28 cellular contexts compared by ENCODE assay signal in genomic region chr20:43567477-43567876, GRCh38. TPM values are rescaled to one million over a fixed set of nuclear protein-coding genes. Genes with fewer than 3 reads are reported as not detected.
"Had no signal": no experiment of that assay in that cellular context is flagged by ENCODE, and none has a peak within 500 bp of the region (broad histone marks: within the 10 kb centered on the region; RNA-seq: fewer than 3 reads in every experiment).

No MANE protein-coding gene starts in this region.

- DNase-seq: hypothalamus; immature natural killer cell; left ventricle myocardium inferior; mesendoderm; naive B cell; natural killer cell; nephron progenitor cell; occipital lobe; right cardiac atrium; sigmoid colon; small intestine; stimulated activated CD4-positive, alpha-beta T cell treated with anti-CD3 and anti-CD28 coated beads, Interleukin-1b, Interleukin-23, amount 100 ng/mL, for 48 hours; stimulated activated CD4-positive, alpha-beta T cell treated with anti-CD3 and anti-CD28 coated beads, Interleukin-2, amount 100 ng/mL, for 48 hours; stimulated activated CD4-positive, alpha-beta T cell treated with anti-CD3 and anti-CD28 coated beads, Interleukin-4, amount 100 ng/mL, for 4 hours; stimulated activated CD8-positive, alpha-beta memory T cell treated with anti-CD3 and anti-CD28 coated beads, Interleukin-4, amount 100 ng/mL, for 48 hours; stimulated activated naive CD4-positive, alpha-beta T cell treated with Interleukin-2 at 50 U/mL for 16 hours; stimulated activated naive CD8-positive, alpha-beta T cell treated with anti-CD3 and anti-CD28 coated beads, Interleukin-15, amount 100 ng/mL, for 72 hours; testis; thyroid gland; transverse colon; upper lobe of left lung had no signal

- H3K27ac ChIP-seq: left ventricle myocardium inferior, neural progenitor cell, neutrophil, parathyroid adenoma, sigmoid colon, testis, thyroid gland, transverse colon, upper lobe of left lung, vagina had no signal

- H3K36me3 ChIP-seq: left ventricle myocardium inferior, neural progenitor cell, neutrophil, sigmoid colon, thyroid gland, transverse colon, upper lobe of left lung, vagina had no signal

- ATAC-seq: natural killer cell; right cardiac atrium; stimulated activated memory B cell treated with anti-CD40 and anti-IgM and Interleukin-4, amounts not matched to agents 10 μg/mL and 1 μg/mL and 100 μg/mL, for 72 hours; stimulated activated naive CD8-positive, alpha-beta T cell treated with anti-CD3 and anti-CD28 coated beads, Interleukin-15, amount 100 ng/mL, for 72 hours had no signal

- H3K27me3 ChIP-seq: neural progenitor cell, neutrophil, sigmoid colon, testis, thyroid gland, transverse colon, upper lobe of left lung, vagina had no signal

- H3K4me3 ChIP-seq: left ventricle myocardium inferior, lung, neural progenitor cell, sigmoid colon, testis, thyroid gland, transverse colon, upper lobe of left lung, vagina had no signal

- H3K9me3 ChIP-seq: left ventricle myocardium inferior, neutrophil, sigmoid colon, testis, thyroid gland, transverse colon, upper lobe of left lung, vagina had no signal

- H3K4me1 ChIP-seq: left ventricle myocardium inferior, neural progenitor cell, parathyroid adenoma, sigmoid colon, testis, thyroid gland, vagina had no signal

RNA-seq across cellular contexts. Expression of gene SGK2, which starts 8.7 kb away (rescaled TPM):
- total RNA-seq: occipital lobe, pulmonary artery endothelial cell had no signal
- polyA plus RNA-seq: immature natural killer cell had no signal
